In the genomic region with DNA sequence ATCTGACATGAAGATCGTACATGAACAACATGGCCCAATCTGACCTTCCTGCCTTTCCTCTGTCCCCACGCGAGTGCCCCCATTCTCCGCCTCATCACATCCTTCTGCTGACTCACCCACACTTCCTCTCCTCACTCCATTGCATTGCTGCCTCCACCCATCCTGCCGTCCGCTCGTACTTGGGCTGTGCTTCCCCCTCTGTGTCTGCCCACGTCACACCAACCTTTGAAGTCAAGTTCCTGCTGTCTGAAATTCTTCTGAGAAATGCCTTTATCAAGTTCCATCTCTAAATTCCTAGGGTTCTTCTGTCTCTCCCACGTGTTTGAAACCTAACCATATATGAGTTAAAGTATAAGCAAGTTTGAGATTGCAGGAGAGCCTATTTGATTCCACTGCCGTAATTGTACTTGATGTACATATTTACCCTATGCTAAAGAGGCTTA, we compare ENCODE assay signal across 8 cellular contexts. TPM values are rescaled to one million over a fixed set of nuclear protein-coding genes. Genes with fewer than 3 reads are reported as not detected.
DNase-seq lines count a peak whose midpoint lies in the region; ATAC-seq and TF ChIP-seq lines count a peak whose summit lies in the region.

No MANE protein-coding gene starts in this region.

- no peak overlapping the region for H3K4me3 ChIP-seq in Jurkat, Clone E6-1 (ENCODE audit: low read length)
- H3K4me3 ChIP-seq in duodenal mucosa (ENCODE audit: low read depth in 1 of 2, low read length in 2 of 2) (peak overlapping the region; percentile 21 to 53), stomach (no peak overlapping the region)

- no peak for TF ChIP-seq CTCF in stomach (IDR thresholded peaks at IDR 0.05)

- DNase-seq in CD1c-positive myeloid dendritic cell (ENCODE audit: extremely low spot score) (peak; percentile 91), stomach (peak; percentile 37), NCI-H2196 treated with DMSO at 0.1 percent for 48 hours (lab: John Stamatoyannopoulos, UW; ENCODE audit: unreplicated experiment) (no peak)
- peak; percentile 46 for DNase-seq in Jurkat, Clone E6-1 (ENCODE audit: low read depth, low spot score)
- peak; percentile 87 for DNase-seq in activated CD4-positive, alpha-beta T cell treated with anti-CD3 and anti-CD28 coated beads for 36 hours
- DNase-seq in naive thymus-derived CD8-positive, alpha-beta T cell, result peak; percentile 48 to 91 (median 80)

- 32 to 46% (median 44%) methylated on average over 10 of the region's 10 CpGs for WGBS in stomach, 5 donors

- H3K27me3 Mint-ChIP-seq in activated CD4-positive, alpha-beta T cell treated with anti-CD3 and anti-CD28 coated beads for 36 hours, result no peaks in the 10 kb centered on the region
- H3K27me3 Mint-ChIP-seq in naive thymus-derived CD8-positive, alpha-beta T cell, result no peaks in the 10 kb centered on the region

- TF ChIP-seq EP300 in stomach (IDR thresholded peaks at IDR 0.05), result no peak

- H3K36me3 ChIP-seq in duodenal mucosa (ENCODE audit: control insufficient read depth in 1 of 2, insufficient read depth in 2 of 2, low read length in 2 of 2) (no peaks in the 10 kb centered on the region), stomach (no peaks in the 10 kb centered on the region)

- H3K27me3 ChIP-seq in duodenal mucosa (ENCODE audit: control insufficient read depth in 1 of 2, insufficient read depth in 2 of 2, low read length in 2 of 2) (no peaks in the 10 kb centered on the region), stomach (no peaks in the 10 kb centered on the region)

- no peaks in the 10 kb centered on the region for H3K36me3 Mint-ChIP-seq in activated CD4-positive, alpha-beta T cell treated with anti-CD3 and anti-CD28 coated beads for 36 hours (ENCODE audit: low read depth)
- no peaks in the 10 kb centered on the region for H3K36me3 Mint-ChIP-seq in naive thymus-derived CD8-positive, alpha-beta T cell

- peak overlapping the region; percentile 84 for H3K27ac Mint-ChIP-seq in activated CD4-positive, alpha-beta T cell treated with anti-CD3 and anti-CD28 coated beads for 36 hours
- peak overlapping the region; percentile 3 to 74 (median 30) for H3K27ac Mint-ChIP-seq in naive thymus-derived CD8-positive, alpha-beta T cell

- H3K4me3 Mint-ChIP-seq in activated CD4-positive, alpha-beta T cell treated with anti-CD3 and anti-CD28 coated beads for 36 hours, result peak overlapping the region; percentile 50
- H3K4me3 Mint-ChIP-seq in naive thymus-derived CD8-positive, alpha-beta T cell, result peak overlapping the region; percentile 40 to 73 (median 56)

- intact Hi-C loops in activated CD4-positive, alpha-beta T cell treated with anti-CD3 and anti-CD28 coated beads for 36 hours (cut with DNase I, micrococcal nuclease), result loop anchor here (1.0 kb wide), 1 partner anchor 18 kb away; a partner anchor contains a TSS
- intact Hi-C loops in stomach (cut with DNase I; ENCODE audit: low total_unique reads), result no loop called here

- POLR2A ChIA-PET in activated CD4-positive, alpha-beta T cell treated with anti-CD3 and anti-CD28 coated beads for 36 hours (lab: Charles Lee), result interaction anchor here (1.1 kb wide), 1 partner anchor 20 kb away, joined by 3 read pairs; no protein-coding TSS in a partner anchor
- POLR2A ChIA-PET in naive thymus-derived CD8-positive, alpha-beta T cell (lab: Charles Lee), result interaction anchor here (0.9 to 1.4 kb wide), 2 partner anchors 18 to 23 kb away, joined by 4 to 5 read pairs; a partner anchor contains a TSS

- H3K27ac ChIP-seq in duodenal mucosa (ENCODE audit: low read depth, low read length) (no peak overlapping the region), stomach (peak overlapping the region in 1 of 5 donors; percentile 9)

- H3K4me1 ChIP-seq in duodenal mucosa (ENCODE audit: control insufficient read depth in 1 of 2, insufficient read depth in 2 of 2, low read length in 2 of 2) (peaks cover 0 to 7% of the 10 kb centered on the region in 2 donors), stomach (peaks cover 0 to 13% (median 0%) of the 10 kb centered on the region in 4 donors)

- ATAC-seq in GM21515 (IDR thresholded peaks at IDR 0.05; ENCODE audit: unreplicated experiment), result peak; percentile 82
- ATAC-seq in activated CD4-positive, alpha-beta T cell treated with anti-CD3 and anti-CD28 coated beads for 36 hours, result peak; percentile 100
- ATAC-seq in naive thymus-derived CD8-positive, alpha-beta T cell, result peak; percentile 99 to 100

- H3K4me1 Mint-ChIP-seq in activated CD4-positive, alpha-beta T cell treated with anti-CD3 and anti-CD28 coated beads for 36 hours, result peaks cover 19% of the 10 kb centered on the region
- peaks cover 8 to 23% (median 11%) of the 10 kb centered on the region in 4 donors for H3K4me1 Mint-ChIP-seq in naive thymus-derived CD8-positive, alpha-beta T cell

- no peaks in the 10 kb centered on the region for H3K9me3 Mint-ChIP-seq in activated CD4-positive, alpha-beta T cell treated with anti-CD3 and anti-CD28 coated beads for 36 hours (ENCODE audit: low read depth)
- peaks cover 0 to 10% (median 0%) of the 10 kb centered on the region in 9 donors for H3K9me3 Mint-ChIP-seq in naive thymus-derived CD8-positive, alpha-beta T cell

- no peak for TF ChIP-seq POLR2A in stomach (IDR thresholded peaks at IDR 0.05)

- CTCF ChIA-PET in activated CD4-positive, alpha-beta T cell treated with anti-CD3 and anti-CD28 coated beads for 36 hours (lab: Charles Lee), result interaction anchor here (1.2 to 2.6 kb wide), 5 partner anchors 9 to 275 kb away, joined by 3 to 14 read pairs (median 12); a partner anchor contains a TSS

- H3K9me3 ChIP-seq in duodenal mucosa (ENCODE audit: control insufficient read depth in 1 of 2, low read length in 2 of 2) (no peaks in the 10 kb centered on the region), stomach (no peaks in the 10 kb centered on the region)

- no peak overlapping the region for H3K9ac ChIP-seq in duodenal mucosa (ENCODE audit: low read depth in 1 of 2, low read length in 2 of 2)

RNA-seq across cellular contexts. Expression of a gene that starts 18.0 kb away (rescaled TPM):
- polyA plus RNA-seq in Jurkat, Clone E6-1 (2012; ENCODE audit: insufficient read depth, insufficient read length), result 18.4 TPM
- 10 to 100 TPM; 54.2 to 55.3 TPM for total RNA-seq in activated CD4-positive, alpha-beta T cell treated with anti-CD3 and anti-CD28 coated beads for 36 hours
- 10 to 100 TPM; 10.9 to 11.9 TPM for total RNA-seq in naive thymus-derived CD8-positive, alpha-beta T cell
- polyA plus RNA-seq in naive thymus-derived CD8-positive, alpha-beta T cell, result 1 to 10 TPM; 4.6 to 6.1 (median 5.0) TPM
- total RNA-seq in stomach, result 10 to 100 TPM in 3 of 5 donors, 1 to 10 TPM in 2; 4.7 to 45.5 (median 24.1) TPM
- 10 to 100 TPM in 1 of 3 donors, 1 to 10 TPM in 2; 4.4 to 15.0 (median 8.9) TPM for polyA plus RNA-seq in stomach

Comparison
In these comparisons a context has a peak if more than half of its experiments do, and no peak if none do; other contexts are left out.
1. H3K4me3 ChIP-seq: peak in duodenal mucosa (2 of 2); none in Jurkat, Clone E6-1 (single experiment) and stomach (0 of 4).
2. Peak in every context shown above with its lines, with median percentiles within 50 percentile points of each other: ATAC-seq.